In the genomic region with DNA sequence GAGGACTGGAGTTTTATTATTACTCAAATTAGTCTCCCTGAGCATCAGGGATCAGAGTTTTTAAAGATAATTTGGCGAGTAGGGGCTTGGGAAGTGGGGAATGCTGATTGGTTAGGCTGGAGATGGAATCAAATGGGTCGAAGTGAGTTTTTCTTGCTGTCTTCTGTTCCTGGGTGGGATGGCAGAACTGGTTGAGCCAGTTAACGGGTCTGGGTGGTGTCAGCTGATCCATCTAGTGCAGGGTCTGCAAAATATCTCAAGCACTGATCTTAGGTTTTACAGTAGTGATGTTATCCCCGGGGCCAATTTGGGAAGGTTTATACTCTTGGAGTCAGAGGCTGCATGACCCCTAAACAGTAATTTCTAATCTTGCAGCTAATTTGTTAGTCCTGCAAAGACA, we compare ENCODE assay signal across 37 cellular contexts. TPM values are rescaled to one million over a fixed set of nuclear protein-coding genes. Genes with fewer than 3 reads are reported as not detected.
"Had no signal": no experiment of that assay in that cellular context is flagged by ENCODE, and none has a peak within 500 bp of the region (broad histone marks: within the 10 kb centered on the region; RNA-seq: fewer than 3 reads in every experiment).

No MANE protein-coding gene starts in this region.

- H3K4me3 ChIP-seq: lower lobe of right lung, right atrium auricular region, right lobe of liver, smooth muscle cell, tibial nerve, upper lobe of left lung, vagina had no signal

- H3K4me3 Mint-ChIP-seq: mesothelial cell of epicardium; naive B cell; natural killer cell; nephron progenitor cell; stimulated activated memory B cell treated with anti-CD40 and anti-IgM and Interleukin-4, amounts not matched to agents 10 μg/mL and 1 μg/mL and 100 μg/mL, for 72 hours; stimulated activated naive CD8-positive, alpha-beta T cell treated with anti-CD3 and anti-CD28 coated beads, Interleukin-15, amount 100 ng/mL, for 72 hours had no signal

- H3K4me1 Mint-ChIP-seq: natural killer cell; stimulated activated memory B cell treated with anti-CD40 and anti-IgM and Interleukin-4, amounts not matched to agents 10 μg/mL and 1 μg/mL and 100 μg/mL, for 72 hours; stimulated activated naive CD8-positive, alpha-beta T cell treated with anti-CD3 and anti-CD28 coated beads, Interleukin-15, amount 100 ng/mL, for 72 hours had no signal

- H3K9me3 Mint-ChIP-seq: mesothelial cell of epicardium; natural killer cell; nephron progenitor cell; stimulated activated memory B cell treated with anti-CD40 and anti-IgM and Interleukin-4, amounts not matched to agents 10 μg/mL and 1 μg/mL and 100 μg/mL, for 72 hours; stimulated activated naive CD8-positive, alpha-beta T cell treated with anti-CD3 and anti-CD28 coated beads, Interleukin-15, amount 100 ng/mL, for 72 hours had no signal

- H3K4me1 ChIP-seq: lower lobe of right lung, parathyroid adenoma, right atrium auricular region, right lobe of liver, tibial nerve, upper lobe of left lung, vagina had no signal

- DNase-seq: hypothalamus; kidney glomerular epithelial cell; left cardiac atrium; lower lobe of right lung; mesendoderm; naive B cell; natural killer cell; nephron progenitor cell; occipital lobe; right lobe of liver; stimulated activated CD4-positive, alpha-beta T cell treated with anti-CD3 and anti-CD28 coated beads, Interleukin-1b, Interleukin-23, amount 100 ng/mL, for 48 hours; stimulated activated CD4-positive, alpha-beta T cell treated with anti-CD3 and anti-CD28 coated beads, Interleukin-2, amount 100 ng/mL, for 48 hours; stimulated activated CD4-positive, alpha-beta T cell treated with anti-CD3 and anti-CD28 coated beads, Interleukin-4, amount 100 ng/mL, for 4 hours; stimulated activated CD8-positive, alpha-beta memory T cell treated with anti-CD3 and anti-CD28 coated beads, Interleukin-4, amount 100 ng/mL, for 48 hours; stimulated activated naive CD4-positive, alpha-beta T cell treated with Interleukin-2 at 50 U/mL for 16 hours; stimulated activated naive CD8-positive, alpha-beta T cell treated with anti-CD3 and anti-CD28 coated beads, Interleukin-15, amount 100 ng/mL, for 72 hours; substantia nigra; upper lobe of left lung had no signal

- FAIRE-seq: keratinocyte had no signal

- H3K9ac ChIP-seq: parathyroid adenoma had no signal

- H3K27me3 ChIP-seq: right atrium auricular region, right lobe of liver, tibial nerve, upper lobe of left lung, vagina had no signal

- H3K9me3 ChIP-seq: lower lobe of right lung, neutrophil, right atrium auricular region, right lobe of liver, tibial nerve, upper lobe of left lung, vagina had no signal

- H3K27ac ChIP-seq: lower lobe of right lung, neutrophil, parathyroid adenoma, right atrium auricular region, right lobe of liver, tibial nerve, upper lobe of left lung, vagina had no signal

- H3K79me2 ChIP-seq: parathyroid adenoma had no signal

- H2AFZ ChIP-seq: parathyroid adenoma had no signal

- H3K27me3 Mint-ChIP-seq: progenitor cell of endocrine pancreas; stimulated activated memory B cell treated with anti-CD40 and anti-IgM and Interleukin-4, amounts not matched to agents 10 μg/mL and 1 μg/mL and 100 μg/mL, for 72 hours; stimulated activated naive CD8-positive, alpha-beta T cell treated with anti-CD3 and anti-CD28 coated beads, Interleukin-15, amount 100 ng/mL, for 72 hours had no signal

- H3K27ac Mint-ChIP-seq: mesothelial cell of epicardium; natural killer cell; nephron progenitor cell; progenitor cell of endocrine pancreas; stimulated activated memory B cell treated with anti-CD40 and anti-IgM and Interleukin-4, amounts not matched to agents 10 μg/mL and 1 μg/mL and 100 μg/mL, for 72 hours; stimulated activated naive CD8-positive, alpha-beta T cell treated with anti-CD3 and anti-CD28 coated beads, Interleukin-15, amount 100 ng/mL, for 72 hours had no signal

- H3K36me3 ChIP-seq: lower lobe of right lung, neutrophil, right atrium auricular region, right lobe of liver, tibial nerve, upper lobe of left lung, vagina had no signal

- H3K36me3 Mint-ChIP-seq: mesothelial cell of epicardium; natural killer cell; stimulated activated memory B cell treated with anti-CD40 and anti-IgM and Interleukin-4, amounts not matched to agents 10 μg/mL and 1 μg/mL and 100 μg/mL, for 72 hours had no signal

- ATAC-seq: left cardiac atrium; left lobe of liver; lower lobe of right lung; natural killer cell; right lobe of liver; stimulated activated memory B cell treated with anti-CD40 and anti-IgM and Interleukin-4, amounts not matched to agents 10 μg/mL and 1 μg/mL and 100 μg/mL, for 72 hours; stimulated activated naive CD8-positive, alpha-beta T cell treated with anti-CD3 and anti-CD28 coated beads, Interleukin-15, amount 100 ng/mL, for 72 hours had no signal

- H3K4me2 ChIP-seq: smooth muscle cell had no signal

RNA-seq across cellular contexts. Expression of gene OR5A2, which starts 1.1 kb away (rescaled TPM):
- total RNA-seq: left cardiac atrium, left lobe of liver, liver, lower lobe of right lung, mesothelial cell of epicardium, mononuclear cell, natural killer cell, occipital lobe, osteocyte, progenitor cell of endocrine pancreas, pulmonary artery endothelial cell, renal cortical epithelial cell, right atrium auricular region, right lobe of liver, skeletal muscle tissue, smooth muscle cell, temporal lobe, tibial nerve, upper lobe of left lung, urinary bladder, vagina had no signal
- polyA plus RNA-seq: keratinocyte, liver, smooth muscle cell, urinary bladder had no signal

RNA-seq across cellular contexts. Expression of gene OR5A1, which starts 11.1 kb away (rescaled TPM):
- total RNA-seq: left cardiac atrium, left lobe of liver, liver, lower lobe of right lung, mesothelial cell of epicardium, natural killer cell, occipital lobe, osteocyte, progenitor cell of endocrine pancreas, pulmonary artery endothelial cell, renal cortical epithelial cell, right atrium auricular region, right lobe of liver, skeletal muscle tissue, smooth muscle cell, temporal lobe, tibial nerve, upper lobe of left lung, urinary bladder, vagina had no signal
- polyA plus RNA-seq: keratinocyte, liver, smooth muscle cell, urinary bladder had no signal

RNA-seq across cellular contexts. Expression of gene OR4D6, which starts 31.6 kb away (rescaled TPM):
- total RNA-seq: left cardiac atrium, left lobe of liver, liver, lower lobe of right lung, mesothelial cell of epicardium, mononuclear cell, natural killer cell, occipital lobe, osteocyte, progenitor cell of endocrine pancreas, pulmonary artery endothelial cell, renal cortical epithelial cell, right atrium auricular region, right lobe of liver, skeletal muscle tissue, smooth muscle cell, temporal lobe, tibial nerve, upper lobe of left lung, urinary bladder, vagina had no signal
- polyA plus RNA-seq: keratinocyte, liver, smooth muscle cell, urinary bladder had no signal

RNA-seq across cellular contexts. Expression of gene OR4D10, which starts 48.0 kb away (rescaled TPM):
- total RNA-seq: left cardiac atrium, left lobe of liver, liver, lower lobe of right lung, mesothelial cell of epicardium, mononuclear cell, natural killer cell, occipital lobe, osteocyte, progenitor cell of endocrine pancreas, pulmonary artery endothelial cell, renal cortical epithelial cell, right atrium auricular region, right lobe of liver, skeletal muscle tissue, smooth muscle cell, temporal lobe, tibial nerve, upper lobe of left lung, urinary bladder, vagina had no signal
- polyA plus RNA-seq: keratinocyte, liver, smooth muscle cell, urinary bladder had no signal
